In genomic region chr17:55794681-55795080, GRCh38 we compare ENCODE assay signal across 16 cellular contexts.
"Had no signal": no experiment of that assay in that cellular context is flagged by ENCODE, and none has a peak within 500 bp of the region (broad histone marks: within the 10 kb centered on the region; RNA-seq: fewer than 3 reads in every experiment).

No MANE protein-coding gene starts in this region.

- H3K4me1 ChIP-seq: sigmoid colon, upper lobe of right lung had no signal

- ATAC-seq: activated CD4-positive, alpha-beta T cell treated with anti-CD3 and anti-CD28 coated beads for 36 hours; activated CD8-positive, alpha-beta memory T cell treated with anti-CD3 and anti-CD28 coated beads, Interleukin-2, amount 10 ng/mL, durations not matched to agents 7 days and 5 days; upper lobe of right lung had no signal

- H3K4me3 Mint-ChIP-seq: activated CD4-positive, alpha-beta memory T cell treated with anti-CD3 and anti-CD28 coated beads for 36 hours; activated CD4-positive, alpha-beta T cell treated with anti-CD3 and anti-CD28 coated beads for 36 hours; activated CD8-positive, alpha-beta memory T cell treated with anti-CD3 and anti-CD28 coated beads, Interleukin-2, amount 10 ng/mL, durations not matched to agents 7 days and 5 days; neural crest cell had no signal

- H3K4me3 ChIP-seq: dorsolateral prefrontal cortex, lung, ovary, sigmoid colon, thoracic aorta, upper lobe of right lung had no signal

- DNase-seq: activated CD4-positive, alpha-beta memory T cell treated with anti-CD3 and anti-CD28 coated beads for 36 hours; activated CD4-positive, alpha-beta T cell treated with anti-CD3 and anti-CD28 coated beads for 36 hours; activated CD8-positive, alpha-beta memory T cell treated with anti-CD3 and anti-CD28 coated beads, Interleukin-2, amount 10 ng/mL, durations not matched to agents 7 days and 5 days; activated naive CD4-positive, alpha-beta T cell treated with anti-CD3 and anti-CD28 coated beads, Interleukin-2, amount 50 U/mL, for 16 hours; activated T-cell treated with anti-CD3 and anti-CD28 coated beads, Interleukin-2, amount 50 U/mL, for 1 hour; dorsolateral prefrontal cortex; midbrain; ovary; sigmoid colon; stimulated activated CD4-positive, alpha-beta T cell treated with anti-CD3 and anti-CD28 coated beads, Interleukin-1b, Interleukin-23, amount 100 ng/mL, for 48 hours; upper lobe of right lung had no signal

- H3K36me3 ChIP-seq: ovary, sigmoid colon, thoracic aorta, upper lobe of right lung had no signal

- H3K27me3 ChIP-seq: ovary, sigmoid colon, upper lobe of right lung had no signal

- FAIRE-seq: endometrium, islet of Langerhans had no signal

- H3K27me3 Mint-ChIP-seq: activated CD4-positive, alpha-beta memory T cell treated with anti-CD3 and anti-CD28 coated beads for 36 hours had no signal

- H3K4me1 Mint-ChIP-seq: activated CD8-positive, alpha-beta memory T cell treated with anti-CD3 and anti-CD28 coated beads, Interleukin-2, amount 10 ng/mL, durations not matched to agents 7 days and 5 days; neural crest cell had no signal

- H3K9me3 ChIP-seq: ovary, thoracic aorta, upper lobe of right lung had no signal

- H3K27ac Mint-ChIP-seq: activated CD4-positive, alpha-beta memory T cell treated with anti-CD3 and anti-CD28 coated beads for 36 hours; activated CD4-positive, alpha-beta T cell treated with anti-CD3 and anti-CD28 coated beads for 36 hours; activated CD8-positive, alpha-beta memory T cell treated with anti-CD3 and anti-CD28 coated beads, Interleukin-2, amount 10 ng/mL, durations not matched to agents 7 days and 5 days had no signal

- H3K27ac ChIP-seq: dorsolateral prefrontal cortex, ovary, sigmoid colon, thoracic aorta, upper lobe of right lung had no signal

- H3K36me3 Mint-ChIP-seq: activated CD4-positive, alpha-beta memory T cell treated with anti-CD3 and anti-CD28 coated beads for 36 hours; activated CD8-positive, alpha-beta memory T cell treated with anti-CD3 and anti-CD28 coated beads, Interleukin-2, amount 10 ng/mL, durations not matched to agents 7 days and 5 days had no signal
